ENCODE assay signal across 1 cellular context in the genomic region with DNA sequence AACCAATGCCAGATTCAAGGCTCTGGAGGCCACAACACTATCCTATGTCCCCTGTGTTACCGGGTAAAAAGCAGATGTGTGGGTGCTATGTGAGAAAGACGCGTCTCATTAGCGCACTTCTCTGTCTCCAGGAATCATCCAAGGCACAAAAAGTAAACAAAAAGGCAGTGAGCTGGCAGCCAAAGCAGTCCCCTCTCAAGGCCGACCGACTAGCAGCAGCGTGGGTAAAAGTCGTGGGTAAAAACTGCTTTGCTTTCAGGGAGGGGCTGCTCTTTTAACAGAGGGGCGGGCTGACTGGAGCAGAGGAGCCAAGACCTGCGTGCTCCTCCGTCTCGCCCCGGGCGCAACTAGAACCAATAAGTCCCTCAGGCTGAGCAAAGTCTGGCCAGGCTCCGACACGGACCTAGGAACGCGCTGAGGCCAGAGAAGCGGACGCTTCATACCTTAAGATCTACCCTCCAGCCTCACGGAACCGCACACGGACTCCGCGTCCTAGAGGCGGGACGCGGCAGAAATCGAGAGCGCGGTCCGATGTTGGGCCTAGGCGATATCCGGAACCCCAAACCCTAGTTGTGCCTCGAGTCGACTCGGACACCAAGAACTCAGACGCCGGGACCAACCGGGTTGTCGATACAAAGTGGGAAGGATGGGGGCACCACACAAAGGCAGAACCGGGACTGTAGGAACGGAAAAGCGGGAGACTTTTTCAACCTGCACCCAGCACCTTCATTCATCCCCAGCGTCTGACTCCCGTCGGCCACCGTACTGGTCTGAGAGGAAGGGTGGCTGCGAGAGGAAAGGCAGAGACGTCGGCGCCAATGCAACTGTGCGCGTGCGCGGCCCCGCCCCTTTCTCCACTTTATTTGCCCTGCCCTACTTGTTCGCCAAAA.
TF ChIP-seq lines count a peak whose summit lies in the region.

Gene INTS2 (minus strand): TSS at position 772 of the 890 bp plus-strand sequence. CDS start 1,338 bp downstream, outside the sequence.

TF ChIP-seq in K562, 482 proteins besides CTCF, POLR2A, EP300 and RAD21 (continued from another document and continues in another):
- TF ChIP-seq E2F4 (CRISPR knock-in tag; IDR thresholded peaks at IDR 0.05; ENCODE audit: low read depth), result peak; percentile 64; the same call in 1 of the 2 replicates
- TF ChIP-seq CHD1 (IDR thresholded peaks at IDR 0.05; ENCODE audit: low read length), result peak; percentile 99
- peak; percentile 64 for TF ChIP-seq RB1 (IDR thresholded peaks at IDR 0.05; ENCODE audit: low read depth)
- TF ChIP-seq TEAD1 (CRISPR knock-in tag; IDR thresholded peaks at IDR 0.05), result peak in 1 of 2 experiments; percentile 56; a peak in 1 of 4 replicates
- peak; percentile 4 for TF ChIP-seq ZFP36 (IDR thresholded peaks at IDR 0.05; ENCODE audit: low read depth, low read length, partially characterized antibody)
- TF ChIP-seq IRF1 (CRISPR knock-in tag; IDR thresholded peaks at IDR 0.05; ENCODE audit: borderline replicate concordance), result peak; percentile 82; the same call in 1 of the 2 replicates
- TF ChIP-seq DNMT1 (IDR thresholded peaks at IDR 0.05), result 0 out of 2 replicates have a peak, but pooled peaks have one; percentile 49
- TF ChIP-seq CHCHD3 (CRISPR knock-in tag; IDR thresholded peaks at IDR 0.05), result no peak
- TF ChIP-seq TBP (optimal IDR thresholded peaks at IDR 0.05; ENCODE audit: low read depth, low read length), result peak; percentile 91
- no peak for TF ChIP-seq KLF1 (tag; IDR thresholded peaks at IDR 0.05)
- no peak for TF ChIP-seq ZFP30 (CRISPR knock-in tag; IDR thresholded peaks at IDR 0.05; ENCODE audit: borderline replicate concordance)
- peak; percentile 81; the same call in 1 of the 2 replicates for TF ChIP-seq CREB3L1 (IDR thresholded peaks at IDR 0.05; ENCODE audit: borderline replicate concordance, low read depth)
- no peak for TF ChIP-seq SRF (CRISPR knock-in tag; IDR thresholded peaks at IDR 0.05)
- TF ChIP-seq LARP7 (IDR thresholded peaks at IDR 0.05), result peak; percentile 69; the same call in 1 of the 2 replicates
- no peak for TF ChIP-seq SP2 (IDR thresholded peaks at IDR 0.05; ENCODE audit: extremely low read depth, low read depth, low read length, poor library complexity, severe bottlenecking)
- TF ChIP-seq RNF2 (IDR thresholded peaks at IDR 0.05), result no peak
- TF ChIP-seq NCOA2 (IDR thresholded peaks at IDR 0.05; ENCODE audit: partially characterized antibody in 2 of 2), result no peak
- TF ChIP-seq MCM7 (IDR thresholded peaks at IDR 0.05), result 0 out of 4 replicates have a peak, but pooled peaks of 1 of the 2 experiments have one; percentile 72
- TF ChIP-seq BRCA1 (IDR thresholded peaks at IDR 0.05), result no peak
- peak; percentile 63; the same call in 1 of the 2 replicates for TF ChIP-seq BRCA1 (CRISPR knock-in tag; IDR thresholded peaks at IDR 0.05)
- TF ChIP-seq, protein P1, sequence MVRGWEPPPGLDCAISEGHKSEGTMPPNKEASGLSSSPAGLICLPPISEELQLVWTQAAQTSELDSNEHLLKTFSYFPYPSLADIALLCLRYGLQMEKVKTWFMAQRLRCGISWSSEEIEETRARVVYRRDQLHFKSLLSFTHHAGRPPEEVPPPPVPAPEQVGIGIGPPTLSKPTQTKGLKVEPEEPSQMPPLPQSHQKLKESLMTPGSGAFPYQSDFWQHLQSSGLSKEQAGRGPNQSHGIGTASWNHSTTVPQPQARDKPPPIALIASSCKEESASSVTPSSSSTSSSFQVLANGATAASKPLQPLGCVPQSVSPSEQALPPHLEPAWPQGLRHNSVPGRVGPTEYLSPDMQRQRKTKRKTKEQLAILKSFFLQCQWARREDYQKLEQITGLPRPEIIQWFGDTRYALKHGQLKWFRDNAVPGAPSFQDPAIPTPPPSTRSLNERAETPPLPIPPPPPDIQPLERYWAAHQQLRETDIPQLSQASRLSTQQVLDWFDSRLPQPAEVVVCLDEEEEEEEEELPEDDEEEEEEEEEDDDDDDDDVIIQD (CRISPR knock-in tag; IDR thresholded peaks at IDR 0.05), result 0 out of 2 replicates have a peak, but pooled peaks have one; percentile 3
- no peak for TF ChIP-seq MEF2A (IDR thresholded peaks at IDR 0.05; ENCODE audit: control insufficient read depth, low read depth, low read length)
- TF ChIP-seq ZNF174 (CRISPR knock-in tag; IDR thresholded peaks at IDR 0.05), result no peak
- TF ChIP-seq SMARCA4 (IDR thresholded peaks at IDR 0.05), result peak; percentile 38; the same call in 1 of the 2 replicates
- TF ChIP-seq ZBTB7A (IDR thresholded peaks at IDR 0.05; ENCODE audit: borderline replicate concordance, control insufficient read depth, low read depth, low read length), result 0 out of 2 replicates have a peak, but pooled peaks have one; percentile 43
- no peak for TF ChIP-seq FIP1L1 (IDR thresholded peaks at IDR 0.05; ENCODE audit: low read depth, low read length, poor library complexity, severe bottlenecking)
- 0 out of 2 replicates have a peak, but pooled peaks have one; percentile 25 for TF ChIP-seq HCFC1 (IDR thresholded peaks at IDR 0.05; ENCODE audit: low read depth, low read length)
- TF ChIP-seq ZNF280B (CRISPR knock-in tag; IDR thresholded peaks at IDR 0.05), result no peak
- 0 out of 2 replicates have a peak, but pooled peaks have one; percentile 10 for TF ChIP-seq CBFB (CRISPR knock-in tag; IDR thresholded peaks at IDR 0.05)
- 0 out of 4 replicates have a peak, but pooled peaks of 1 of the 2 experiments have one; percentile 42 for TF ChIP-seq MLLT1 (IDR thresholded peaks at IDR 0.05)
- TF ChIP-seq ZNF707 (CRISPR knock-in tag; conservative IDR thresholded peaks at IDR 0.05), result no peak
- TF ChIP-seq ZNF79 (CRISPR knock-in tag; IDR thresholded peaks at IDR 0.05; ENCODE audit: low read depth), result no peak
- 0 out of 2 replicates have a peak, but pooled peaks have one; percentile 69 for TF ChIP-seq NR3C1 (CRISPR knock-in tag; IDR thresholded peaks at IDR 0.05)
- peak; percentile 56; the same call in 1 of the 2 replicates for TF ChIP-seq ZKSCAN1 (IDR thresholded peaks at IDR 0.05; ENCODE audit: low read depth, low read length)
- TF ChIP-seq, protein P2, sequence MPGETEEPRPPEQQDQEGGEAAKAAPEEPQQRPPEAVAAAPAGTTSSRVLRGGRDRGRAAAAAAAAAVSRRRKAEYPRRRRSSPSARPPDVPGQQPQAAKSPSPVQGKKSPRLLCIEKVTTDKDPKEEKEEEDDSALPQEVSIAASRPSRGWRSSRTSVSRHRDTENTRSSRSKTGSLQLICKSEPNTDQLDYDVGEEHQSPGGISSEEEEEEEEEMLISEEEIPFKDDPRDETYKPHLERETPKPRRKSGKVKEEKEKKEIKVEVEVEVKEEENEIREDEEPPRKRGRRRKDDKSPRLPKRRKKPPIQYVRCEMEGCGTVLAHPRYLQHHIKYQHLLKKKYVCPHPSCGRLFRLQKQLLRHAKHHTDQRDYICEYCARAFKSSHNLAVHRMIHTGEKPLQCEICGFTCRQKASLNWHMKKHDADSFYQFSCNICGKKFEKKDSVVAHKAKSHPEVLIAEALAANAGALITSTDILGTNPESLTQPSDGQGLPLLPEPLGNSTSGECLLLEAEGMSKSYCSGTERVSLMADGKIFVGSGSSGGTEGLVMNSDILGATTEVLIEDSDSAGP (CRISPR knock-in tag; IDR thresholded peaks at IDR 0.05), result no peak; the same call in 1 of the 2 replicates
- no peak for TF ChIP-seq FOXP1 (CRISPR knock-in tag; IDR thresholded peaks at IDR 0.05)
- TF ChIP-seq, protein P3, sequence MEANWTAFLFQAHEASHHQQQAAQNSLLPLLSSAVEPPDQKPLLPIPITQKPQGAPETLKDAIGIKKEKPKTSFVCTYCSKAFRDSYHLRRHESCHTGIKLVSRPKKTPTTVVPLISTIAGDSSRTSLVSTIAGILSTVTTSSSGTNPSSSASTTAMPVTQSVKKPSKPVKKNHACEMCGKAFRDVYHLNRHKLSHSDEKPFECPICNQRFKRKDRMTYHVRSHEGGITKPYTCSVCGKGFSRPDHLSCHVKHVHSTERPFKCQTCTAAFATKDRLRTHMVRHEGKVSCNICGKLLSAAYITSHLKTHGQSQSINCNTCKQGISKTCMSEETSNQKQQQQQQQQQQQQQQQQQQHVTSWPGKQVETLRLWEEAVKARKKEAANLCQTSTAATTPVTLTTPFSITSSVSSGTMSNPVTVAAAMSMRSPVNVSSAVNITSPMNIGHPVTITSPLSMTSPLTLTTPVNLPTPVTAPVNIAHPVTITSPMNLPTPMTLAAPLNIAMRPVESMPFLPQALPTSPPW (CRISPR knock-in tag; IDR thresholded peaks at IDR 0.05), result peak; percentile 51; the same call in 1 of the 2 replicates
- TF ChIP-seq PHF21A (IDR thresholded peaks at IDR 0.05; ENCODE audit: borderline replicate concordance, low read depth), result no peak
- TF ChIP-seq, protein P4, sequence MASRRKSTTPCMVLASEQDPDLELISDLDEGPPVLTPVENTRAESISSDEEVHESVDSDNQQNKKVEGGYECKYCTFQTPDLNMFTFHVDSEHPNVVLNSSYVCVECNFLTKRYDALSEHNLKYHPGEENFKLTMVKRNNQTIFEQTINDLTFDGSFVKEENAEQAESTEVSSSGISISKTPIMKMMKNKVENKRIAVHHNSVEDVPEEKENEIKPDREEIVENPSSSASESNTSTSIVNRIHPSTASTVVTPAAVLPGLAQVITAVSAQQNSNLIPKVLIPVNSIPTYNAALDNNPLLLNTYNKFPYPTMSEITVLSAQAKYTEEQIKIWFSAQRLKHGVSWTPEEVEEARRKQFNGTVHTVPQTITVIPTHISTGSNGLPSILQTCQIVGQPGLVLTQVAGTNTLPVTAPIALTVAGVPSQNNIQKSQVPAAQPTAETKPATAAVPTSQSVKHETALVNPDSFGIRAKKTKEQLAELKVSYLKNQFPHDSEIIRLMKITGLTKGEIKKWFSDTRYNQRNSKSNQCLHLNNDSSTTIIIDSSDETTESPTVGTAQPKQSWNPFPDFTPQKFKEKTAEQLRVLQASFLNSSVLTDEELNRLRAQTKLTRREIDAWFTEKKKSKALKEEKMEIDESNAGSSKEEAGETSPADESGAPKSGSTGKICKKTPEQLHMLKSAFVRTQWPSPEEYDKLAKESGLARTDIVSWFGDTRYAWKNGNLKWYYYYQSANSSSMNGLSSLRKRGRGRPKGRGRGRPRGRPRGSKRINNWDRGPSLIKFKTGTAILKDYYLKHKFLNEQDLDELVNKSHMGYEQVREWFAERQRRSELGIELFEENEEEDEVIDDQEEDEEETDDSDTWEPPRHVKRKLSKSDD (conservative IDR thresholded peaks at IDR 0.05; ENCODE audit: low read length), result no peak
- TF ChIP-seq NFRKB (IDR thresholded peaks at IDR 0.05; ENCODE audit: low read depth), result peak; percentile 80
- peak; percentile 38; the same call in 1 of the 2 replicates for TF ChIP-seq ESRRA (IDR thresholded peaks at IDR 0.05; ENCODE audit: borderline replicate concordance, low read depth)
- TF ChIP-seq MXI1 (IDR thresholded peaks at IDR 0.05; ENCODE audit: low read depth, low read length), result no peak
- TF ChIP-seq, protein P5, sequence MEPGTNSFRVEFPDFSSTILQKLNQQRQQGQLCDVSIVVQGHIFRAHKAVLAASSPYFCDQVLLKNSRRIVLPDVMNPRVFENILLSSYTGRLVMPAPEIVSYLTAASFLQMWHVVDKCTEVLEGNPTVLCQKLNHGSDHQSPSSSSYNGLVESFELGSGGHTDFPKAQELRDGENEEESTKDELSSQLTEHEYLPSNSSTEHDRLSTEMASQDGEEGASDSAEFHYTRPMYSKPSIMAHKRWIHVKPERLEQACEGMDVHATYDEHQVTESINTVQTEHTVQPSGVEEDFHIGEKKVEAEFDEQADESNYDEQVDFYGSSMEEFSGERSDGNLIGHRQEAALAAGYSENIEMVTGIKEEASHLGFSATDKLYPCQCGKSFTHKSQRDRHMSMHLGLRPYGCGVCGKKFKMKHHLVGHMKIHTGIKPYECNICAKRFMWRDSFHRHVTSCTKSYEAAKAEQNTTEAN (CRISPR knock-in tag; IDR thresholded peaks at IDR 0.05), result 0 out of 2 replicates have a peak, but pooled peaks have one; percentile 52
